ENCODE assay signal across 16 cellular contexts in the genomic region with DNA sequence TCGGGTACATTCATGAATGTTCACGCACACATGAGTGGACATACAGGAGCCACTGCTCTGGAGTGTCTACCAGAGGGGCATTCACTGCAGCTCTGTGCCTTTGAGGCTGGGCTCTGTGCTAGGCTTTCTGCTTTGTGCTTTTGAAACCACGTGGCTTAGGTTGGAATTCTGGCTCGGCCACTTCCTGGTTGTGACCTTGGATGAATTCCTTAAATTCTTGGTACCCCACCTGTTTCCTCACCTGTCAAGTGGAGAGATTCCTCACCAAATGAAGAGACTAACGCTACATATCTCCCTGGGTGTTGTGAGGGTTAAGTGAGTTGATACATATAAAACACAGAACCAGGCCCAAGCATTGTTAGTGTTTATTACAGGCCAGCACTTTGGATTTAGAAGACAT.
DNase-seq lines count a peak whose midpoint lies in the region; ATAC-seq and TF ChIP-seq lines count a peak whose summit lies in the region.
"Had no signal": no experiment of that assay in that cellular context is flagged by ENCODE, and none has a peak within 500 bp of the region (broad histone marks: within the 10 kb centered on the region; RNA-seq: fewer than 3 reads in every experiment).

No MANE protein-coding gene starts in this region.

- no peaks in the 10 kb centered on the region for H3K36me3 ChIP-seq in iPS DF 6.9 (ENCODE audit: control insufficient read depth, insufficient read depth, low read length)
- H3K36me3 ChIP-seq in tibial nerve: no peaks in the 10 kb centered on the region

- no peak for TF ChIP-seq EP300 in tibial nerve (IDR thresholded peaks at IDR 0.05)

- CTCF ChIA-PET in activated CD8-positive, alpha-beta memory T cell treated with anti-CD3 and anti-CD28 coated beads, Interleukin-2, amount 10 ng/mL, durations not matched to agents 7 days and 5 days (lab: Charles Lee): interaction anchor here (1.0 kb wide), 1 partner anchor 339 kb away, joined by 3 read pairs; no protein-coding TSS in a partner anchor
- CTCF ChIA-PET in T-cell (lab: Charles Lee): no interaction called here

- DNase-seq in activated CD8-positive, alpha-beta memory T cell treated with anti-CD3 and anti-CD28 coated beads, Interleukin-2, amount 10 ng/mL, durations not matched to agents 7 days and 5 days: no peak
- no peak for DNase-seq in activated CD8-positive, alpha-beta memory T cell treated with anti-CD3 and anti-CD28 coated beads, Interleukin-2, amount 50 U/mL, for 4 hours
- DNase-seq in T-cell (no peak), iPS DF 6.9 (ENCODE audit: low read depth, low spot score) (peak; percentile 31), type B pancreatic cell (ENCODE audit: extremely low spot score, unreplicated experiment) (no peak), Ammon's horn (ENCODE audit: low spot score) (no peak), tibial nerve (ENCODE audit: low spot score in 2 of 2) (no peak)
- DNase-seq: DMS79 treated with DMSO at 0.1 percent for 48 hours, GF-D8, IMR-90, Kasumi-1, NCI-H2029, NCI-H2171 treated with DMSO at 0.1 percent for 48 hours, NCI-H774 had no signal

- H3K27ac Mint-ChIP-seq in activated CD8-positive, alpha-beta memory T cell treated with anti-CD3 and anti-CD28 coated beads, Interleukin-2, amount 10 ng/mL, durations not matched to agents 7 days and 5 days: peak overlapping the region; percentile 3
- peak overlapping the region; percentile 58 to 80 for H3K27ac Mint-ChIP-seq in T-cell
- peak overlapping the region; percentile 87 for H3K27ac Mint-ChIP-seq in type B pancreatic cell

- ATAC-seq in activated CD8-positive, alpha-beta memory T cell treated with anti-CD3 and anti-CD28 coated beads, Interleukin-2, amount 10 ng/mL, durations not matched to agents 7 days and 5 days: no peak
- ATAC-seq in T-cell (replicated peaks in 1 of 4) (no peak), GM21717 (IDR thresholded peaks at IDR 0.05; ENCODE audit: unreplicated experiment) (no peak)
- ATAC-seq: A549 had no signal

- H3K4me1 ChIP-seq in iPS DF 6.9 (ENCODE audit: control insufficient read depth, insufficient read depth, low read length) (peaks cover 5% of the 10 kb centered on the region; the same call in 1 of the 2 replicates), tibial nerve (peaks cover 0 to under 1% (median 0%) of the 10 kb centered on the region in 4 donors)
- H3K4me1 ChIP-seq: A549 had no signal

- POLR2A ChIA-PET in T-cell (lab: Charles Lee): no interaction called here

- no peak for TF ChIP-seq POLR2A in tibial nerve (IDR thresholded peaks at IDR 0.05)

- peaks cover 7% of the 10 kb centered on the region for H3K36me3 Mint-ChIP-seq in activated CD8-positive, alpha-beta memory T cell treated with anti-CD3 and anti-CD28 coated beads, Interleukin-2, amount 10 ng/mL, durations not matched to agents 7 days and 5 days
- H3K36me3 Mint-ChIP-seq in T-cell (no peaks in the 10 kb centered on the region), type B pancreatic cell (no peaks in the 10 kb centered on the region)

- no peak overlapping the region for H3K4me3 ChIP-seq in iPS DF 6.9 (ENCODE audit: low read length)
- H3K4me3 ChIP-seq in tibial nerve: no peak overlapping the region
- H3K4me3 ChIP-seq: A549 had no signal

- no peaks in the 10 kb centered on the region for H3K27me3 ChIP-seq in iPS DF 6.9 (ENCODE audit: control insufficient read depth, insufficient read depth, low read length)
- H3K27me3 ChIP-seq in tibial nerve: no peaks in the 10 kb centered on the region

- TF ChIP-seq CTCF in type B pancreatic cell (conservative IDR thresholded peaks at IDR 0.05) (no peak), tibial nerve (IDR thresholded peaks at IDR 0.05) (no peak)

- no CpG with 5 or more reads among the region's 5 CpGs for WGBS in iPS DF 6.9 (ENCODE audit: insufficient coverage, insufficient read length)
- WGBS in tibial nerve, 2 donors: 74 to 77% methylated on average over 5 of the region's 5 CpGs

- no peaks in the 10 kb centered on the region for H3K9me3 ChIP-seq in iPS DF 6.9 (ENCODE audit: control insufficient read depth, insufficient read depth, low read length)
- no peaks in the 10 kb centered on the region for H3K9me3 ChIP-seq in tibial nerve
- H3K9me3 ChIP-seq: A549 had no signal

- H3K4me3 Mint-ChIP-seq in activated CD8-positive, alpha-beta memory T cell treated with anti-CD3 and anti-CD28 coated beads, Interleukin-2, amount 10 ng/mL, durations not matched to agents 7 days and 5 days: no peak overlapping the region
- H3K4me3 Mint-ChIP-seq in T-cell: no peak overlapping the region
- peak overlapping the region; percentile 48 for H3K4me3 Mint-ChIP-seq in type B pancreatic cell

- H3K27ac ChIP-seq in iPS DF 6.9 (ENCODE audit: low read length) (no peak overlapping the region), tibial nerve (no peak overlapping the region)
- H3K27ac ChIP-seq: A549 had no signal

- peaks cover 39% of the 10 kb centered on the region for H3K4me1 Mint-ChIP-seq in activated CD8-positive, alpha-beta memory T cell treated with anti-CD3 and anti-CD28 coated beads, Interleukin-2, amount 10 ng/mL, durations not matched to agents 7 days and 5 days
- H3K4me1 Mint-ChIP-seq in T-cell: peaks cover 63 to 72% (median 68%) of the 10 kb centered on the region in 3 donors
- H3K4me1 Mint-ChIP-seq in type B pancreatic cell (ENCODE audit: unreplicated experiment): peaks cover 35% of the 10 kb centered on the region

- H3K27me3 Mint-ChIP-seq in activated CD8-positive, alpha-beta memory T cell treated with anti-CD3 and anti-CD28 coated beads, Interleukin-2, amount 10 ng/mL, durations not matched to agents 7 days and 5 days: peaks cover 4% of the 10 kb centered on the region
- no peaks in the 10 kb centered on the region for H3K27me3 Mint-ChIP-seq in T-cell
- peaks cover 8% of the 10 kb centered on the region for H3K27me3 Mint-ChIP-seq in type B pancreatic cell

- no peaks in the 10 kb centered on the region for H3K9me3 Mint-ChIP-seq in activated CD8-positive, alpha-beta memory T cell treated with anti-CD3 and anti-CD28 coated beads, Interleukin-2, amount 10 ng/mL, durations not matched to agents 7 days and 5 days (ENCODE audit: low read depth)
- H3K9me3 Mint-ChIP-seq in T-cell (no peaks in the 10 kb centered on the region), type B pancreatic cell (peaks cover 9% of the 10 kb centered on the region)

Comparison
In these comparisons a context has a peak if more than half of its experiments do, and no peak if none do; other contexts are left out.
1. H3K27ac Mint-ChIP-seq: peak in every context shown above with its lines; median percentile 87 in type B pancreatic cell; 69 in T-cell; 3 in activated CD8-positive, alpha-beta memory T cell treated with anti-CD3 and anti-CD28 coated beads, Interleukin-2, amount 10 ng/mL, durations not matched to agents 7 days and 5 days.